ENCODE assay signal across 27 cellular contexts in the genomic region with DNA sequence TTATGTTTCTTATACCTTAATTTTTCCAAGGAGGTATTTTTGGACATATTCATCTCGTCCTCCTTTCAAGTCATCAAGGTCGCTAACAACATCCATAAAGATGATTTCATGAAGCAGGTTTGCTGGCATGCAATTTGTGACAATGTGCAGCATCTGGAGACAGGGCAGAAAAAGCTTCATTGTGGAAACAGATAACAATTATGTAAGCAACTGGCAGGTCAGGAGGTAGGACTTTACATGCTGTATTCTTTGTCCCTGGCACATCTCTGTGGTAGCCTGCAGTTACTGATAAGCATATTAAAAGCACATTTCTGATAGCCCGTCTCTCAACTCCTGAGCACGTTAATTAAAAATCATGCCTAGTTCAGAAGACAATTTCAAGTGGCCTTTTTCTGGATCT.
"Had no signal": no experiment of that assay in that cellular context is flagged by ENCODE, and none has a peak within 500 bp of the region (broad histone marks: within the 10 kb centered on the region; RNA-seq: fewer than 3 reads in every experiment).

No MANE protein-coding gene starts in this region.

- H3K36me3 Mint-ChIP-seq: stimulated activated effector memory CD8-positive, alpha-beta T cell treated with anti-CD3 and anti-CD28 coated beads, Interleukin-12 subunit alpha, Interleukin-12 subunit beta, amount 100 ng/mL, for 72 hours; type B pancreatic cell had no signal

- H3K27me3 ChIP-seq: left lung, pancreas, spleen, suprapubic skin, tibial nerve, uterus had no signal

- H3K27me3 Mint-ChIP-seq: stimulated activated naive CD8-positive, alpha-beta T cell treated with anti-CD3 and anti-CD28 coated beads, Interleukin-15, Interleukin-2, amounts not matched to agents 100 ng/mL and 50 ng/mL, for 24 hours; type B pancreatic cell had no signal

- H3K36me3 ChIP-seq: lower lobe of right lung, pancreas, prostate gland, spleen, suprapubic skin, uterus had no signal

- H3K4me1 ChIP-seq: left lung, lower lobe of right lung, pancreas, prostate gland, spleen, suprapubic skin, tibial nerve, uterus had no signal

- H3K4me1 Mint-ChIP-seq: naive thymus-derived CD8-positive, alpha-beta T cell; stimulated activated effector memory CD8-positive, alpha-beta T cell treated with anti-CD3 and anti-CD28 coated beads, Interleukin-12 subunit alpha, Interleukin-12 subunit beta, amount 100 ng/mL, for 72 hours had no signal

- H3K27ac Mint-ChIP-seq: naive thymus-derived CD8-positive, alpha-beta T cell; nephron; stimulated activated effector memory CD8-positive, alpha-beta T cell treated with anti-CD3 and anti-CD28 coated beads, Interleukin-12 subunit alpha, Interleukin-12 subunit beta, amount 100 ng/mL, for 72 hours; stimulated activated naive CD8-positive, alpha-beta T cell treated with anti-CD3 and anti-CD28 coated beads, Interleukin-15, Interleukin-2, amounts not matched to agents 100 ng/mL and 50 ng/mL, for 24 hours; type B pancreatic cell had no signal

- H3K9me3 ChIP-seq: left lung, lower lobe of right lung, pancreas, prostate gland, spleen, suprapubic skin, uterus had no signal

- H3K9me3 Mint-ChIP-seq: nephron; neural crest cell; stimulated activated effector memory CD8-positive, alpha-beta T cell treated with anti-CD3 and anti-CD28 coated beads, Interleukin-12 subunit alpha, Interleukin-12 subunit beta, amount 100 ng/mL, for 72 hours; stimulated activated naive CD8-positive, alpha-beta T cell treated with anti-CD3 and anti-CD28 coated beads, Interleukin-15, Interleukin-2, amounts not matched to agents 100 ng/mL and 50 ng/mL, for 24 hours; type B pancreatic cell had no signal

- H3K4me3 ChIP-seq: left lung, lower lobe of right lung, pancreas, prostate gland, spleen, suprapubic skin, tibial nerve, uterus had no signal

- H3K4me3 Mint-ChIP-seq: naive thymus-derived CD8-positive, alpha-beta T cell; nephron; neural crest cell; stimulated activated effector memory CD8-positive, alpha-beta T cell treated with anti-CD3 and anti-CD28 coated beads, Interleukin-12 subunit alpha, Interleukin-12 subunit beta, amount 100 ng/mL, for 72 hours; stimulated activated naive CD8-positive, alpha-beta T cell treated with anti-CD3 and anti-CD28 coated beads, Interleukin-15, Interleukin-2, amounts not matched to agents 100 ng/mL and 50 ng/mL, for 24 hours; type B pancreatic cell had no signal

- FAIRE-seq: keratinocyte, pancreas, small intestine had no signal

- DNase-seq: hippocampal formation; kidney glomerular epithelial cell; left cardiac atrium; left lung; lower lobe of right lung; mammary epithelial cell; mesenchymal stem cell; naive thymus-derived CD8-positive, alpha-beta T cell; nucleus accumbens; pancreas; posterior cingulate gyrus; retina; right cardiac atrium; small intestine; spleen; stimulated activated CD4-positive, alpha-beta T cell treated with anti-CD3 and anti-CD28 coated beads, Interleukin-4, amount 100 ng/mL, for 24 hours; stimulated activated naive CD4-positive, alpha-beta T cell; uterus had no signal
